ENCODE assay signal across 19 cellular contexts in genomic region chr1:211783897-211784296, GRCh38. TPM values are rescaled to one million over a fixed set of nuclear protein-coding genes. Genes with fewer than 3 reads are reported as not detected.
DNase-seq lines count a peak whose midpoint lies in the region; ATAC-seq and TF ChIP-seq lines count a peak whose summit lies in the region.
"Had no signal": no experiment of that assay in that cellular context is flagged by ENCODE, and none has a peak within 500 bp of the region (broad histone marks: within the 10 kb centered on the region; RNA-seq: fewer than 3 reads in every experiment).

No MANE protein-coding gene starts in this region.

- ATAC-seq in natural killer cell: peak; percentile 73 to 94 (median 93)
- no peak for ATAC-seq in GM18519 (IDR thresholded peaks at IDR 0.05; ENCODE audit: low FRiP score, unreplicated experiment)
- no peak for ATAC-seq in PC-3
- ATAC-seq: right cardiac atrium had no signal

- H3K9me3 Mint-ChIP-seq in Caco-2 (ENCODE audit: unreplicated experiment) (no peaks in the 10 kb centered on the region), natural killer cell (no peaks in the 10 kb centered on the region)
- H3K9me3 Mint-ChIP-seq: activated naive CD4-positive, alpha-beta T cell treated with anti-CD3 and anti-CD28 coated beads for 36 hours had no signal

- H3K9me2 ChIP-seq in PC-3 (replicated peaks; ENCODE audit: low read length): no peaks in the 10 kb centered on the region

- H3K9me3 ChIP-seq in Caco-2 (no peaks in the 10 kb centered on the region), PC-3 (ENCODE audit: low read length) (no peaks in the 10 kb centered on the region)
- H3K9me3 ChIP-seq: upper lobe of left lung had no signal

- H3K27me3 Mint-ChIP-seq in Caco-2 (ENCODE audit: insufficient read depth, unreplicated experiment) (no peaks in the 10 kb centered on the region), natural killer cell (ENCODE audit: low read depth in 2 of 2) (no peaks in the 10 kb centered on the region)

- H3F3A ChIP-seq in PC-3 (ENCODE audit: low read length, unreplicated experiment): no peaks in the 10 kb centered on the region

- H3K4me3 ChIP-seq in Caco-2 (ENCODE audit: low read depth, low read length): no peak overlapping the region
- no peak overlapping the region for H3K4me3 ChIP-seq in dorsolateral prefrontal cortex
- no peak overlapping the region for H3K4me3 ChIP-seq in PC-3 (ENCODE audit: low read length)
- H3K4me3 ChIP-seq: upper lobe of left lung had no signal

- H3K36me3 Mint-ChIP-seq in Caco-2 (ENCODE audit: insufficient read depth, unreplicated experiment) (no peaks in the 10 kb centered on the region), natural killer cell (no peaks in the 10 kb centered on the region)

- H3K4me1 ChIP-seq in Caco-2 (peaks cover 11% of the 10 kb centered on the region), PC-3 (ENCODE audit: insufficient read depth, low read length) (no peaks in the 10 kb centered on the region)

- peak overlapping the region in 31 of 59 donors; percentile 2 to 95 (median 49) for H3K27ac ChIP-seq in dorsolateral prefrontal cortex
- no peak overlapping the region for H3K27ac ChIP-seq in PC-3 (ENCODE audit: low read length)
- H3K27ac ChIP-seq: upper lobe of left lung had no signal

- intact Hi-C loops in Caco-2 (cut with micrococcal nuclease; ENCODE audit: unreplicated experiment): no loop called here
- intact Hi-C loops in dorsolateral prefrontal cortex (cut with DNase I): no loop called here
- intact Hi-C loops in natural killer cell (cut with micrococcal nuclease): no loop called here
- intact Hi-C loops in PC-3 (cut with micrococcal nuclease): no loop called here

- peak; percentile 43 to 58 for DNase-seq in Caco-2
- peak; percentile 54 for DNase-seq in LoVo (ENCODE audit: low spot score)
- no peak for DNase-seq in dorsolateral prefrontal cortex
- no peak for DNase-seq in natural killer cell
- DNase-seq in PC-3: no peak
- no peak for DNase-seq in DMS79 treated with DMSO at 0.1 percent for 48 hours (lab: John Stamatoyannopoulos, UW)
- DNase-seq: activated CD4-positive, alpha-beta T cell treated with anti-CD3 and anti-CD28 coated beads, Interleukin-2, amount 50 U/mL, for 1 hour; activated naive CD4-positive, alpha-beta T cell treated with anti-CD3 and anti-CD28 coated beads for 36 hours; GF-D8; hippocampal formation; kidney; MM.1S; NCI-H187 treated with DMSO at 0.1 percent for 48 hours; NCI-H446 treated with DMSO at 0.1 percent for 48 hours; occipital lobe; right cardiac atrium; stimulated activated naive CD4-positive, alpha-beta T cell treated with Interleukin-2 at 50 U/mL for 16 hours; upper lobe of left lung had no signal

- peaks cover 10% of the 10 kb centered on the region for H3K4me1 Mint-ChIP-seq in Caco-2 (ENCODE audit: low read depth, unreplicated experiment)
- H3K4me1 Mint-ChIP-seq in natural killer cell: peaks cover 11% of the 10 kb centered on the region in 2 donors

- H3K4me3 Mint-ChIP-seq in Caco-2 (ENCODE audit: unreplicated experiment) (no peak overlapping the region), natural killer cell (peak overlapping the region; percentile 4)
- H3K4me3 Mint-ChIP-seq: activated naive CD4-positive, alpha-beta T cell treated with anti-CD3 and anti-CD28 coated beads for 36 hours had no signal

- H3K4me2 ChIP-seq in PC-3 (ENCODE audit: low read length): no peak overlapping the region

- H3K27me3 ChIP-seq in Caco-2 (replicated peaks; ENCODE audit: control insufficient read depth, insufficient read depth, low read length): no peaks in the 10 kb centered on the region
- no peaks in the 10 kb centered on the region for H3K27me3 ChIP-seq in dorsolateral prefrontal cortex
- H3K27me3 ChIP-seq in PC-3 (ENCODE audit: low read length): no peaks in the 10 kb centered on the region
- H3K27me3 ChIP-seq: upper lobe of left lung had no signal

- TF ChIP-seq CTCF in Caco-2 (IDR thresholded peaks at IDR 0.05; ENCODE audit: insufficient read depth in 1 of 2, low read depth in 1 of 2, low read length in 1 of 2, severe bottlenecking in 1 of 2, unreplicated experiment in 1 of 2) (no peak), dorsolateral prefrontal cortex (IDR thresholded peaks at IDR 0.05 in 54 of 56, conservative IDR thresholded peaks at IDR 0.05 in 2 of 56; ENCODE audit: low read depth in 1 of 56, partially characterized antibody in 56 of 56) (no peak), natural killer cell (IDR thresholded peaks at IDR 0.05) (no peak), PC-3 (conservative IDR thresholded peaks at IDR 0.05; ENCODE audit: low read depth, low read length) (no peak)

- BruUV-seq in Caco-2 (replicated peaks; lab: Mats Ljungman, UMichigan) (no TSS peak), PC-3 (replicated peaks; lab: Mats Ljungman, UMichigan) (no TSS peak)

- H3K36me3 ChIP-seq in Caco-2 (ENCODE audit: control insufficient read depth, insufficient read depth, low read length) (no peaks in the 10 kb centered on the region), PC-3 (ENCODE audit: low read depth, low read length) (no peaks in the 10 kb centered on the region)

- H2AFZ ChIP-seq in PC-3 (ENCODE audit: low read length): no peak overlapping the region

- CTCF ChIA-PET in Caco-2 (lab: Charles Lee) (interaction anchor here (0.9 to 1.0 kb wide), 2 partner anchors 61 to 102 kb away, joined by 3 read pairs; no protein-coding TSS in a partner anchor), PC-3 (lab: Charles Lee) (no interaction called here)

- H4K20me1 ChIP-seq in PC-3 (ENCODE audit: low read length): no peaks in the 10 kb centered on the region

- H3K27ac Mint-ChIP-seq in Caco-2 (ENCODE audit: unreplicated experiment) (peak overlapping the region; percentile 43), natural killer cell (peak overlapping the region; percentile 27 to 72)
- H3K27ac Mint-ChIP-seq: activated naive CD4-positive, alpha-beta T cell treated with anti-CD3 and anti-CD28 coated beads for 36 hours had no signal

- POLR2A ChIA-PET in Caco-2 (lab: Charles Lee) (no interaction called here), PC-3 (lab: Charles Lee; ENCODE audit: unreplicated experiment) (no interaction called here)

- H3K9ac ChIP-seq in PC-3 (ENCODE audit: low read length): no peak overlapping the region

- H3K79me2 ChIP-seq in PC-3 (ENCODE audit: low read length): no peaks in the 10 kb centered on the region

RNA-seq across cellular contexts. Expression of gene LPGAT1, which starts 46.7 kb away (rescaled TPM):
- total RNA-seq in Caco-2 (2022) (25.6 and 34.0 TPM in 2 replicates), dorsolateral prefrontal cortex (100 to 1,000 TPM in 15 of 120 experiments, 10 to 100 TPM in 105; 38.8 to 131 (median 83.4) TPM), natural killer cell (10 to 100 TPM; 58.6 to 76.3 (median 71.5) TPM), PC-3 (2014; rRNA removed) (39.8 and 41.7 TPM in 2 replicates)

Comparison
In these comparisons a context has a peak if more than half of its experiments do, and no peak if none do; other contexts are left out.
1. DNase-seq: peak in Caco-2 (2 of 2) and LoVo (single experiment); none in dorsolateral prefrontal cortex (0 of 10), natural killer cell (single experiment), PC-3 (single experiment) and DMS79 treated with DMSO at 0.1 percent for 48 hours (single experiment).
2. ATAC-seq: peak in natural killer cell (3 of 3); none in GM18519 (single experiment) and PC-3 (single experiment).